ENCODE assay signal across 8 cellular contexts in the genomic region with DNA sequence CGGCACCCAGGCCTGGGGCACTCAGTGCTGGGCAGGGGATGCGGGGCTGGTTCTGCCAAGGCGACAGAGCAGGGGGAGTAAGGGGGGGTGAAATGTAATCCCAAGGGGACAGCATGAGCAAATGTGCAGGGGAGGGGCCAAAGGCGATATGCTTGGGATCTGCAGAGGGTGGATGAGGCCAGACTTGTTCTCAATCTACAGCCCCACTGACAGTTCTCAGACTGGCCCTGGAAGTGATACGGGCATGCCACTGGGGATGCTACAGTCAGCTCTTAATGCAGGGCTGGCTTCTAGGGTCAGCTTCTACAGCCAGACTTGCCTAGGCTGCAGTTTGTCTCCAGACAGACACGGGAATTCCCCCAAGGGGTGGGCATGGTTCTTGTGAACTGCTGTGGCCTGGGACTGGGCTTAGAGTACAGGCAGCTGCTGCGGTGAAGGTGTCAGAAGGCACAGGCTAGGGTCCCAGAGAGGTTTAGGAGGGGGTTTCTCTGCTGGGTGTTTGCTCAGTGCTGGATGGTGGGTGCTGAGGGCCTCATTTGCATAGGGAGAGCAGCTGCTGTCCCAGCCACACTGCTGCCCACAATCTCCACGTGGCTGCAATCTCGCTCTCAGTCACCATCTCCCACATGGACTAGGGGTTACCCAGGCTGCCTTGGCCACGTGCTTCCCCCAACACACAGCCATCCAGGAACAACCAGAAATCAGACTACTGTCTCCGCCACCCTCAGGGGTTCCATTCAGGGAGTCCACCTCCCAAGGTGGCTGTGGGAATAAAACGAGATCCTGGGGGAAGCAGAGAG.
DNase-seq lines count a peak whose midpoint lies in the region; ATAC-seq and TF ChIP-seq lines count a peak whose summit lies in the region.

No MANE protein-coding gene starts in this region.

- no peaks in the 10 kb centered on the region for H3K27me3 ChIP-seq in CD4-positive, CD25-positive, alpha-beta regulatory T cell (ENCODE audit: control insufficient read depth, insufficient read depth, low read length)
- no peaks in the 10 kb centered on the region for H3K27me3 ChIP-seq in WERI-Rb-1 (ENCODE audit: insufficient read depth, low read depth, severe bottlenecking)
- H3K27me3 ChIP-seq in mesendoderm (ENCODE audit: insufficient read depth, low read length, poor library complexity) = no peaks in the 10 kb centered on the region
- H3K27me3 ChIP-seq in prostate gland (replicated peaks; ENCODE audit: insufficient read depth) = no peaks in the 10 kb centered on the region

- intact Hi-C loops in prostate gland (cut with DNase I) = no loop called here

- H3K36me3 ChIP-seq in CD4-positive, CD25-positive, alpha-beta regulatory T cell (ENCODE audit: control insufficient read depth, insufficient read depth, low read length) = no peaks in the 10 kb centered on the region
- H3K36me3 ChIP-seq in WERI-Rb-1 (no peaks in the 10 kb centered on the region), mesendoderm (ENCODE audit: control insufficient read depth, insufficient read depth, low read length) (no peaks in the 10 kb centered on the region), prostate gland (no peaks in the 10 kb centered on the region)

- no peak overlapping the region for H2BK5ac ChIP-seq in mesendoderm (ENCODE audit: low read length)

- peaks cover 5% of the 10 kb centered on the region for H3K36me3 Mint-ChIP-seq in CD4-positive, CD25-positive, alpha-beta regulatory T cell
- H3K36me3 Mint-ChIP-seq in WTC11 = no peaks in the 10 kb centered on the region

- POLR2A ChIA-PET in WTC11 (lab: Charles Lee) = no interaction called here

- peak; percentile 51 to 56 for ATAC-seq in CD4-positive, CD25-positive, alpha-beta regulatory T cell (ENCODE audit: low read depth in 2 of 2)
- ATAC-seq in GM19043 (IDR thresholded peaks at IDR 0.05; ENCODE audit: low read depth, unreplicated experiment) = peak; percentile 82
- ATAC-seq in HG03159 (IDR thresholded peaks at IDR 0.05; ENCODE audit: unreplicated experiment) = peak; percentile 70
- ATAC-seq in WTC11 = no peak

- H2BK120ac ChIP-seq in mesendoderm (ENCODE audit: low read depth, low read length) = no peak overlapping the region

- TF ChIP-seq POLR2A in prostate gland (IDR thresholded peaks at IDR 0.05) = no peak

- H3K4ac ChIP-seq in mesendoderm (ENCODE audit: low read depth, low read length) = no peak overlapping the region

- CTCF ChIA-PET in WTC11 (lab: Charles Lee) = no interaction called here

- H3K79me2 ChIP-seq in mesendoderm (ENCODE audit: control insufficient read depth, insufficient read depth, low read length) = no peaks in the 10 kb centered on the region

- no peak overlapping the region for H3K4me3 ChIP-seq in CD4-positive, CD25-positive, alpha-beta regulatory T cell (ENCODE audit: low read depth, low read length)
- H3K4me3 ChIP-seq in WERI-Rb-1 (ENCODE audit: low read depth, low read length) = no peak overlapping the region
- no peak overlapping the region for H3K4me3 ChIP-seq in mesendoderm (ENCODE audit: low read length)
- H3K4me3 ChIP-seq in prostate gland = no peak overlapping the region

- peaks cover 25% of the 10 kb centered on the region for H3K4me1 ChIP-seq in CD4-positive, CD25-positive, alpha-beta regulatory T cell (ENCODE audit: control insufficient read depth, insufficient read depth, low read length, poor library complexity, severe bottlenecking)
- H3K4me1 ChIP-seq in mesendoderm (ENCODE audit: control insufficient read depth, low read depth, low read length) (no peaks in the 10 kb centered on the region), prostate gland (replicated peaks) (no peaks in the 10 kb centered on the region)

- peaks cover 4% of the 10 kb centered on the region for H3K27me3 Mint-ChIP-seq in CD4-positive, CD25-positive, alpha-beta regulatory T cell
- no peaks in the 10 kb centered on the region; the same call in 1 of the 2 replicates for H3K27me3 Mint-ChIP-seq in WTC11 (ENCODE audit: low read depth)

- no peak overlapping the region for H3K9ac ChIP-seq in mesendoderm (ENCODE audit: low read length)

- no peak overlapping the region for H4K8ac ChIP-seq in mesendoderm (ENCODE audit: low read depth, low read length)

- peaks cover 0 to 4% (median 0%) of the 10 kb centered on the region in 7 donors for H3K9me3 Mint-ChIP-seq in CD4-positive, CD25-positive, alpha-beta regulatory T cell
- peaks cover 5% of the 10 kb centered on the region for H3K9me3 Mint-ChIP-seq in WTC11

- no peak overlapping the region for H2AK5ac ChIP-seq in mesendoderm (ENCODE audit: low read length)

- no peak overlapping the region for H4K5ac ChIP-seq in mesendoderm (ENCODE audit: low read length)

- no CpG with 5 or more reads among the region's 12 CpGs for WGBS in mesendoderm (ENCODE audit: extremely low coverage, insufficient coverage, low lambda C conversion rate)
- 71% methylated on average over 12 of the region's 12 CpGs for WGBS in prostate gland

- H3K27ac ChIP-seq in CD4-positive, CD25-positive, alpha-beta regulatory T cell (ENCODE audit: insufficient read depth, low read length, poor library complexity, severe bottlenecking) = no peak overlapping the region
- no peak overlapping the region for H3K27ac ChIP-seq in WERI-Rb-1
- H3K27ac ChIP-seq in mesendoderm (ENCODE audit: low read depth, low read length) = no peak overlapping the region
- no peak overlapping the region for H3K27ac ChIP-seq in prostate gland

- no peak overlapping the region for H3K23ac ChIP-seq in mesendoderm (ENCODE audit: low read length)

- no peak overlapping the region for H3K18ac ChIP-seq in mesendoderm (ENCODE audit: low read length)

- H3K4me3 Mint-ChIP-seq in CD4-positive, CD25-positive, alpha-beta regulatory T cell = peak overlapping the region in 1 of 4 donors; percentile 70
- H3K4me3 Mint-ChIP-seq in WTC11 = no peak overlapping the region

- no peak overlapping the region for H3K4me2 ChIP-seq in mesendoderm (ENCODE audit: low read length)

- H3K9me3 ChIP-seq in CD4-positive, CD25-positive, alpha-beta regulatory T cell (ENCODE audit: control insufficient read depth in 2 of 2, low read length in 2 of 2) = no peaks in the 10 kb centered on the region
- H3K9me3 ChIP-seq in WERI-Rb-1 (ENCODE audit: severe bottlenecking) (no peaks in the 10 kb centered on the region), prostate gland (no peaks in the 10 kb centered on the region)

- no peaks in the 10 kb centered on the region for H3K79me1 ChIP-seq in mesendoderm (ENCODE audit: low read length)

- H2BK15ac ChIP-seq in mesendoderm (replicated peaks; ENCODE audit: low read depth) = no peak overlapping the region

- no peak for DNase-seq in CD4-positive, CD25-positive, alpha-beta regulatory T cell
- peak; percentile 50 for DNase-seq in WERI-Rb-1
- no peak for DNase-seq in mesendoderm
- no peak for DNase-seq in WTC11 (ENCODE audit: low spot score)
- no peak for DNase-seq in prostate gland (ENCODE audit: low spot score)
- DNase-seq in NCI-H146 (lab: John Stamatoyannopoulos, UW) = no peak

- H3K4me1 Mint-ChIP-seq in CD4-positive, CD25-positive, alpha-beta regulatory T cell = peaks cover 0 to 37% (median 23%) of the 10 kb centered on the region in 4 donors
- 0 out of 2 replicates have a peak, but pooled peaks cover 3% of the 10 kb centered on the region for H3K4me1 Mint-ChIP-seq in WTC11

- peak overlapping the region; percentile 25 for H3K56ac ChIP-seq in mesendoderm (ENCODE audit: low read length)

- TF ChIP-seq CTCF in WERI-Rb-1 (IDR thresholded peaks at IDR 0.05; ENCODE audit: low read depth, low read length) (no peak), WTC11 (IDR thresholded peaks at IDR 0.05) (no peak), prostate gland (IDR thresholded peaks at IDR 0.05) (no peak)

- H3K27ac Mint-ChIP-seq in CD4-positive, CD25-positive, alpha-beta regulatory T cell = peak overlapping the region in 1 of 3 donors; percentile 36
- no peak overlapping the region for H3K27ac Mint-ChIP-seq in WTC11

TF ChIP-seq in WTC11, 78 proteins besides CTCF, POLR2A, EP300 and RAD21:
- no peak for TF ChIP-seq GABPB1 (CRISPR knock-in tag; IDR thresholded peaks at IDR 0.05)
- TF ChIP-seq IRF1 (CRISPR knock-in tag; IDR thresholded peaks at IDR 0.05) = no peak
- TF ChIP-seq, protein P1, sequence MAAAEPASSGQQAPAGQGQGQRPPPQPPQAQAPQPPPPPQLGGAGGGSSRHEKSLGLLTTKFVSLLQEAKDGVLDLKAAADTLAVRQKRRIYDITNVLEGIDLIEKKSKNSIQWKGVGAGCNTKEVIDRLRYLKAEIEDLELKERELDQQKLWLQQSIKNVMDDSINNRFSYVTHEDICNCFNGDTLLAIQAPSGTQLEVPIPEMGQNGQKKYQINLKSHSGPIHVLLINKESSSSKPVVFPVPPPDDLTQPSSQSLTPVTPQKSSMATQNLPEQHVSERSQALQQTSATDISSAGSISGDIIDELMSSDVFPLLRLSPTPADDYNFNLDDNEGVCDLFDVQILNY (CRISPR knock-in tag; IDR thresholded peaks at IDR 0.05) = no peak
- TF ChIP-seq SMAD4 (CRISPR knock-in tag; IDR thresholded peaks at IDR 0.05) = no peak
- no peak for TF ChIP-seq KAT7 (CRISPR knock-in tag; IDR thresholded peaks at IDR 0.05; ENCODE audit: borderline replicate concordance)
- no peak for TF ChIP-seq ZNF281 (CRISPR knock-in tag; IDR thresholded peaks at IDR 0.05)
